In the genomic region with DNA sequence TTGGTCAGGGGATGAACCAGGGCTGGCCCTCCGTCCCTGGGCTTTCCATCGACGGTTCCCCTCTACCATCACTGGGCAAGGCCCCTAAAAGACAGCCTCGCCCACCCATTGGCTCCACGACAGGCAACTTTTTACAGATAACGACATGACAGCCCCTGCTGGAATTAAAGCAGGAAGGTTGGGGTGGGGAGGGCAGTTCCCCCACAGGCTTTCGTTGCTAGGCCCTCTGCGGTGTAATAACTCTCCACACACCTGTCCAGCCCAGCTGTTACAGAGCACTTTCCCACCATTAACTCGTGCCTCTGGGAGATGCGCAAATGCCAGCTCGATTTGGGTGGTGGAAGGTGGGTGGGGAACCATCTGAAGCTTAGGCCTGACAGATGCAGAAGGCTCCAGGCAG, we compare ENCODE assay signal across 15 cellular contexts.
"Had no signal": no experiment of that assay in that cellular context is flagged by ENCODE, and none has a peak within 500 bp of the region (broad histone marks: within the 10 kb centered on the region; RNA-seq: fewer than 3 reads in every experiment).

No MANE protein-coding gene starts in this region.

- H3K36me3 Mint-ChIP-seq: activated naive CD4-positive, alpha-beta T cell treated with anti-CD3 and anti-CD28 coated beads, Interleukin-2, amount 50 U/mL, for 24 hours; stimulated activated memory B cell treated with anti-CD40 and anti-IgM and Interleukin-4, amounts not matched to agents 10 μg/mL and 1 μg/mL and 100 μg/mL, for 72 hours; WTC11 had no signal

- H3K4me1 Mint-ChIP-seq: naive thymus-derived CD4-positive, alpha-beta T cell had no signal

- H3K9ac ChIP-seq: parathyroid adenoma had no signal

- H3K9me3 Mint-ChIP-seq: activated naive CD4-positive, alpha-beta T cell treated with anti-CD3 and anti-CD28 coated beads, Interleukin-2, amount 50 U/mL, for 24 hours; stimulated activated memory B cell treated with anti-CD40 and anti-IgM and Interleukin-4, amounts not matched to agents 10 μg/mL and 1 μg/mL and 100 μg/mL, for 72 hours; T-helper 1 cell treated with Interleukin-12 subunit alpha and Interleukin-12 subunit beta and Interleukin-4 antibody, amounts not matched to agents 30 μg/mL and 1 μg/mL, for 36 hours had no signal

- H3K9me3 ChIP-seq: mucosa of descending colon, vagina had no signal

- H3K4me3 Mint-ChIP-seq: activated naive CD4-positive, alpha-beta T cell treated with anti-CD3 and anti-CD28 coated beads, Interleukin-2, amount 50 U/mL, for 24 hours; naive thymus-derived CD4-positive, alpha-beta T cell; stimulated activated memory B cell treated with anti-CD40 and anti-IgM and Interleukin-4, amounts not matched to agents 10 μg/mL and 1 μg/mL and 100 μg/mL, for 72 hours; T-helper 1 cell treated with Interleukin-12 subunit alpha and Interleukin-12 subunit beta and Interleukin-4 antibody, amounts not matched to agents 30 μg/mL and 1 μg/mL, for 36 hours; WTC11 had no signal

- H3K4me1 ChIP-seq: parathyroid adenoma, vagina had no signal

- ATAC-seq: esophagus mucosa; mucosa of descending colon; naive thymus-derived CD4-positive, alpha-beta T cell; stimulated activated memory B cell treated with anti-CD40 and anti-IgM and Interleukin-4, amounts not matched to agents 10 μg/mL and 1 μg/mL and 100 μg/mL, for 72 hours had no signal

- H3K27ac Mint-ChIP-seq: activated naive CD4-positive, alpha-beta T cell treated with anti-CD3 and anti-CD28 coated beads, Interleukin-2, amount 50 U/mL, for 24 hours; naive thymus-derived CD4-positive, alpha-beta T cell; stimulated activated memory B cell treated with anti-CD40 and anti-IgM and Interleukin-4, amounts not matched to agents 10 μg/mL and 1 μg/mL and 100 μg/mL, for 72 hours; T-helper 1 cell treated with Interleukin-12 subunit alpha and Interleukin-12 subunit beta and Interleukin-4 antibody, amounts not matched to agents 30 μg/mL and 1 μg/mL, for 36 hours; WTC11 had no signal

- H3K27me3 ChIP-seq: hepatocyte, vagina had no signal

- H3K4me2 ChIP-seq: hepatocyte had no signal

- H3K79me2 ChIP-seq: hepatocyte, parathyroid adenoma had no signal

- H3K27ac ChIP-seq: cardiac muscle cell, hepatocyte, parathyroid adenoma, vagina had no signal

- H2AFZ ChIP-seq: hepatocyte, parathyroid adenoma had no signal

- DNase-seq: activated CD4-positive, alpha-beta T cell treated with anti-CD3 and anti-CD28 coated beads for 48 hours; activated effector memory CD4-positive, alpha-beta T cell treated with anti-CD3 and anti-CD28 coated beads, Interleukin-2, amount 50 U/mL, for 16 hours; mammary epithelial cell; mucosa of descending colon; naive thymus-derived CD4-positive, alpha-beta T cell; stimulated activated CD4-positive, alpha-beta T cell treated with anti-CD3 and anti-CD28 coated beads, Interleukin-2, amount 100 ng/mL, for 48 hours had no signal
